Comparison of ENCODE assay signal across 17 cellular contexts in the genomic region with DNA sequence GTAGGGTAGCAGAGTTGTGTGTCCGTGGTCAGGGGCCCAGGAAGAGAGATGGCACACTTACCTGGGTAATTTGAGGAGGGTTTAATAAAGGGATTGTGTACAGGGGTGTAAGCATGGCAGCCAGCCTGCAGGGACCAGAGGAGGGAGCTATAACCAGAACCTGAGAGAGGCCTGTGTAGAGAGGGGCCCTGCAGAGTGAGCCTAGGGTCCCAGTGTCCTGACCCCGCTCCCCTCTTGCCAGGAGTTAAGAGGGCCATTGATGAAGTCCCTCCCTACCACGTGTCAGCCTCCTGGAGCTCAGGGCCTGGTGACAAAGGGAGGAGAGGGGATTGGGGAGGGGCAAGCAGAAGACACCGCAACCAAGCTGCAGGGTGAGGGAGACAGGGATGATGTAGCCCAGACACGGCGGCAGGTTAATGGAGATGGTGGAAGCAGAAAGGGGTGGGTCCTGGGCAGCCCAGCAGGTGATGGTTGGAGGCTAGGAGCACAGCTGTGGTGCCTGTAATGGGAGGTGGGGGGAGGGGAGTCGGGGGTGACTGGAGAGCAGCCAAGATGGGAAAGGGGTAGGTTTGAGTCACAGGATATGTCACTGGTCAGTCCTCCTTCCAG.
DNase-seq lines count a peak whose midpoint lies in the region; ATAC-seq and TF ChIP-seq lines count a peak whose summit lies in the region.
"Had no signal": no experiment of that assay in that cellular context is flagged by ENCODE, and none has a peak within 500 bp of the region (broad histone marks: within the 10 kb centered on the region; RNA-seq: fewer than 3 reads in every experiment).

No MANE protein-coding gene starts in this region.

- whole genome bisulfite sequencing in mesendoderm (ENCODE audit: extremely low coverage, insufficient coverage, low lambda C conversion rate) = no CpG with 5 or more reads among the region's 7 CpGs
- 68 to 81% (median 73%) methylated on average over 7 of the region's 7 CpGs for WGBS in spleen, 5 donors

- no peak overlapping the region for H3K27ac ChIP-seq in mesendoderm (ENCODE audit: low read depth, low read length)
- H3K27ac ChIP-seq in spleen = no peak overlapping the region
- H3K27ac ChIP-seq: 22Rv1, BLaER1 had no signal

- H3K56ac ChIP-seq in mesendoderm (ENCODE audit: low read length) = no peak overlapping the region

- DNase-seq in DMS153 (lab: John Stamatoyannopoulos, UW) (peak; percentile 5), DMS153 treated with DMSO at 0.1 percent for 48 hours (lab: John Stamatoyannopoulos, UW; ENCODE audit: unreplicated experiment) (no peak), M059J (ENCODE audit: low read depth) (peak; percentile 12), SK-N-DZ (ENCODE audit: low spot score) (peak; percentile 76), mesendoderm (peak; percentile 53), NCI-H1930 (lab: John Stamatoyannopoulos, UW) (no peak), spleen (no peak)
- DNase-seq: activated CD4-positive, CD25-positive, alpha-beta regulatory T cell; caudate nucleus; glutamatergic neuron; NCI-H2081 treated with DMSO at 0.1 percent for 48 hours; SIG-M5; trophoblast cell had no signal

- no peak overlapping the region for H3K4me2 ChIP-seq in mesendoderm (ENCODE audit: low read length)
- H3K4me2 ChIP-seq: BLaER1 had no signal

- H4K5ac ChIP-seq in mesendoderm (ENCODE audit: low read length) = no peak overlapping the region

- no peak overlapping the region for H2BK5ac ChIP-seq in mesendoderm (ENCODE audit: low read length)

- H3K79me2 ChIP-seq in mesendoderm (ENCODE audit: control insufficient read depth, insufficient read depth, low read length) = no peaks in the 10 kb centered on the region

- no peak for ATAC-seq in GM18858 (IDR thresholded peaks at IDR 0.05; ENCODE audit: unreplicated experiment)
- ATAC-seq: stimulated activated memory B cell treated with anti-CD40 and anti-IgM and Interleukin-4, amounts not matched to agents 10 μg/mL and 1 μg/mL and 100 μg/mL, for 72 hours had no signal

- TF ChIP-seq CTCF in spleen (IDR thresholded peaks at IDR 0.05 in 8 of 11, conservative IDR thresholded peaks at IDR 0.05 in 3 of 11) = no peak

- no peak overlapping the region for H4K8ac ChIP-seq in mesendoderm (ENCODE audit: low read depth, low read length)

- H2BK120ac ChIP-seq in mesendoderm (ENCODE audit: low read depth, low read length) = no peak overlapping the region

- no peak overlapping the region for H3K4ac ChIP-seq in mesendoderm (ENCODE audit: low read depth, low read length)

- intact Hi-C loops in spleen (cut with DNase I; ENCODE audit: low total_unique reads) = no loop called here

- H3K18ac ChIP-seq in mesendoderm (ENCODE audit: low read length) = no peak overlapping the region

- no peaks in the 10 kb centered on the region for H3K9me3 ChIP-seq in spleen
- H3K9me3 ChIP-seq: BLaER1 had no signal

- H3K36me3 ChIP-seq in mesendoderm (ENCODE audit: control insufficient read depth, insufficient read depth, low read length) = no peaks in the 10 kb centered on the region
- H3K36me3 ChIP-seq in spleen = no peaks in the 10 kb centered on the region
- H3K36me3 ChIP-seq: BLaER1 had no signal

- no peak overlapping the region for H3K23ac ChIP-seq in mesendoderm (ENCODE audit: low read length)

- no peak for TF ChIP-seq POLR2A in spleen (IDR thresholded peaks at IDR 0.05)

- no peaks in the 10 kb centered on the region for H3K79me1 ChIP-seq in mesendoderm (ENCODE audit: low read length)

- no peak overlapping the region for H3K9ac ChIP-seq in mesendoderm (ENCODE audit: low read length)
- H3K9ac ChIP-seq: BLaER1 had no signal

- no peak overlapping the region for H2AK5ac ChIP-seq in mesendoderm (ENCODE audit: low read length)

- H3K4me1 ChIP-seq in mesendoderm (ENCODE audit: control insufficient read depth, low read depth, low read length) = no peaks in the 10 kb centered on the region
- H3K4me1 ChIP-seq in spleen = no peaks in the 10 kb centered on the region
- H3K4me1 ChIP-seq: BLaER1 had no signal

- H3K27me3 ChIP-seq in mesendoderm (ENCODE audit: insufficient read depth, low read length, poor library complexity) (no peaks in the 10 kb centered on the region), spleen (replicated peaks in 1 of 7) (peaks cover 0 to 7% (median 0%) of the 10 kb centered on the region in 7 donors)
- H3K27me3 ChIP-seq: BLaER1 had no signal

- no peak overlapping the region for H2BK15ac ChIP-seq in mesendoderm (replicated peaks; ENCODE audit: low read depth)

- H3K4me3 ChIP-seq in mesendoderm (ENCODE audit: low read length) (no peak overlapping the region), spleen (no peak overlapping the region)
- H3K4me3 ChIP-seq: BLaER1 had no signal

Comparison
In these comparisons a context has a peak if more than half of its experiments do, and no peak if none do; other contexts are left out.
1. DNase-seq: peak in DMS153 (single experiment), M059J (single experiment), SK-N-DZ (single experiment) and mesendoderm (single experiment); none in DMS153 treated with DMSO at 0.1 percent for 48 hours (single experiment), NCI-H1930 (0 of 2) and spleen (single experiment).